Comparison of ENCODE assay signal across 29 cellular contexts in the genomic region with DNA sequence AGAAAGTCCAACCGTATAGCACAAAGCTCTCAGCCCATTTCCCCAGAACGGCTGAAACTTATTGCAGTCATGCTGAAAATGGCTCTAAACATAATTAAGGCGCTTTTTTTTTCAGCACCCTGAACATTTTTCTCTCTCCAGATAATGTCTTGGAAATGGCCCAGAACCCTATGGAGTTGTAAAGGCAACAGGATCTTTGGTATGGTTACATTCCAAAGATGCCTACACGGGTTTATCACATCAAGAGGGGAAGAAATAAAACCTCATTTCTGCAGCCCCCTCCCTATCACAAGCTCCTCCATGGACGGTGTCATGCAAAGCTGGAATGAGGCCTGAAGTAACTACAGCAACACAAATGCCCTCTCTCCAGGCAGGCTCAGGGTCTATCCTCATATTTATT.
DNase-seq lines count a peak whose midpoint lies in the region; ATAC-seq and TF ChIP-seq lines count a peak whose summit lies in the region.
"Had no signal": no experiment of that assay in that cellular context is flagged by ENCODE, and none has a peak within 500 bp of the region (broad histone marks: within the 10 kb centered on the region; RNA-seq: fewer than 3 reads in every experiment).

No MANE protein-coding gene starts in this region.

- no peak overlapping the region for H3K4ac ChIP-seq in IMR-90 (ENCODE audit: low read depth, low read length)

- H3K9me3 ChIP-seq in IMR-90 (ENCODE audit: control insufficient read depth, insufficient read depth, low read length), result no peaks in the 10 kb centered on the region
- H3K9me3 ChIP-seq in CD8-positive, alpha-beta T cell (ENCODE audit: low read length), result no peaks in the 10 kb centered on the region
- H3K9me3 ChIP-seq: adrenal gland had no signal

- no peak overlapping the region for H2BK15ac ChIP-seq in IMR-90 (ENCODE audit: low read depth, low read length)

- no peak overlapping the region for H3K4me2 ChIP-seq in IMR-90 (ENCODE audit: low read depth, low read length)

- peaks cover 4% of the 10 kb centered on the region for H3K9me3 Mint-ChIP-seq in mesothelial cell of epicardium
- H3K9me3 Mint-ChIP-seq in CD8-positive, alpha-beta T cell, result no peaks in the 10 kb centered on the region
- no peaks in the 10 kb centered on the region for H3K9me3 Mint-ChIP-seq in stimulated activated naive CD8-positive, alpha-beta T cell treated with anti-CD3 and anti-CD28 coated beads, Interleukin-15, amount 100 ng/mL, for 72 hours
- H3K9me3 Mint-ChIP-seq: activated CD4-positive, alpha-beta memory T cell treated with anti-CD3 and anti-CD28 coated beads, Interleukin-2, amount 10 ng/mL, durations not matched to agents 7 days and 5 days had no signal

- in situ Hi-C loops in IMR-90 (cut with MboI; ENCODE audit: low sequenced_read_pairs), result no loop called here
- in situ Hi-C loops in astrocyte of the spinal cord (cut with HindIII; ENCODE audit: low sequenced_read_pairs), result no loop called here

- H3K27me3 Mint-ChIP-seq in mesothelial cell of epicardium (ENCODE audit: low read depth), result peaks cover 17% of the 10 kb centered on the region
- peaks cover 6% of the 10 kb centered on the region for H3K27me3 Mint-ChIP-seq in CD8-positive, alpha-beta T cell (ENCODE audit: low read depth)
- H3K27me3 Mint-ChIP-seq in stimulated activated naive CD8-positive, alpha-beta T cell treated with anti-CD3 and anti-CD28 coated beads, Interleukin-15, amount 100 ng/mL, for 72 hours, result peaks cover 8% of the 10 kb centered on the region

- TF ChIP-seq CTCF in AG10803 (conservative IDR thresholded peaks at IDR 0.05; ENCODE audit: low read length) (no peak), IMR-90 (conservative IDR thresholded peaks at IDR 0.05; ENCODE audit: low read depth, low read length) (no peak), astrocyte of the spinal cord (IDR thresholded peaks at IDR 0.05; ENCODE audit: low read depth, low read length) (no peak), mesothelial cell of epicardium (IDR thresholded peaks at IDR 0.05; ENCODE audit: unreplicated experiment) (no peak)
- TF ChIP-seq CTCF in CD8-positive, alpha-beta T cell (IDR thresholded peaks at IDR 0.05), result no peak

- no peak overlapping the region for H2AK5ac ChIP-seq in IMR-90 (ENCODE audit: low read depth, low read length)

- H2AFZ ChIP-seq in IMR-90 (replicated peaks; ENCODE audit: low read length, poor library complexity), result no peak overlapping the region

- H3K56ac ChIP-seq in IMR-90 (ENCODE audit: extremely low read depth, insufficient read depth, low read length), result no peak overlapping the region

- intact Hi-C loops in IMR-90 (cut with micrococcal nuclease), result no loop called here
- intact Hi-C loops in CD8-positive, alpha-beta T cell (cut with DNase I, micrococcal nuclease), result no loop called here

- WGBS in IMR-90 (ENCODE audit: extremely low coverage in 2 of 2, insufficient read length in 1 of 2), 2 experiments, result 50% methylated on average over 1 of the region's 5 CpGs; no CpG with 5 or more reads in 1 of the 2 experiments

- H3K9me1 ChIP-seq in IMR-90 (ENCODE audit: insufficient read depth, low read length), result no peaks in the 10 kb centered on the region

- H3K23ac ChIP-seq in IMR-90 (ENCODE audit: low read depth, low read length), result no peak overlapping the region

- H3K36me3 Mint-ChIP-seq in mesothelial cell of epicardium, result no peaks in the 10 kb centered on the region
- H3K36me3 Mint-ChIP-seq in CD8-positive, alpha-beta T cell, result no peaks in the 10 kb centered on the region

- H3K4me1 Mint-ChIP-seq in mesothelial cell of epicardium, result peaks cover 21% of the 10 kb centered on the region
- no peaks in the 10 kb centered on the region for H3K4me1 Mint-ChIP-seq in CD8-positive, alpha-beta T cell (ENCODE audit: low read depth)
- no peaks in the 10 kb centered on the region for H3K4me1 Mint-ChIP-seq in stimulated activated naive CD8-positive, alpha-beta T cell treated with anti-CD3 and anti-CD28 coated beads, Interleukin-15, amount 100 ng/mL, for 72 hours
- H3K4me1 Mint-ChIP-seq: activated CD4-positive, alpha-beta memory T cell treated with anti-CD3 and anti-CD28 coated beads, Interleukin-2, amount 10 ng/mL, durations not matched to agents 7 days and 5 days had no signal

- no peak overlapping the region for H3K18ac ChIP-seq in IMR-90 (ENCODE audit: low read depth, low read length)

- H3K4me3 Mint-ChIP-seq in mesothelial cell of epicardium, result no peak overlapping the region
- H3K4me3 Mint-ChIP-seq in CD8-positive, alpha-beta T cell, result no peak overlapping the region
- H3K4me3 Mint-ChIP-seq in stimulated activated naive CD8-positive, alpha-beta T cell treated with anti-CD3 and anti-CD28 coated beads, Interleukin-15, amount 100 ng/mL, for 72 hours, result no peak overlapping the region
- H3K4me3 Mint-ChIP-seq: activated CD4-positive, alpha-beta memory T cell treated with anti-CD3 and anti-CD28 coated beads, Interleukin-2, amount 10 ng/mL, durations not matched to agents 7 days and 5 days had no signal

- peak overlapping the region; percentile 89 for H3K27ac Mint-ChIP-seq in mesothelial cell of epicardium
- no peak overlapping the region for H3K27ac Mint-ChIP-seq in CD8-positive, alpha-beta T cell
- H3K27ac Mint-ChIP-seq in stimulated activated naive CD8-positive, alpha-beta T cell treated with anti-CD3 and anti-CD28 coated beads, Interleukin-15, amount 100 ng/mL, for 72 hours, result no peak overlapping the region
- H3K27ac Mint-ChIP-seq: activated CD4-positive, alpha-beta memory T cell treated with anti-CD3 and anti-CD28 coated beads, Interleukin-2, amount 10 ng/mL, durations not matched to agents 7 days and 5 days had no signal

- TF ChIP-seq POLR2A in IMR-90 (IDR thresholded peaks at IDR 0.05; ENCODE audit: low read depth, low read length), result no peak

- no peaks in the 10 kb centered on the region for H3K79me1 ChIP-seq in IMR-90 (ENCODE audit: low read depth in 1 of 2, low read length in 2 of 2)

- TF ChIP-seq RAD21 in IMR-90 (IDR thresholded peaks at IDR 0.05; ENCODE audit: low read length), result no peak

- no peak overlapping the region for H3K9ac ChIP-seq in IMR-90 (ENCODE audit: low read depth, low read length)

- H4K8ac ChIP-seq in IMR-90 (ENCODE audit: low read depth in 2 of 2, low read length in 2 of 2), result no peak overlapping the region

- no peak overlapping the region for H4K91ac ChIP-seq in IMR-90 (ENCODE audit: insufficient read depth, low read depth, low read length)

- H4K5ac ChIP-seq in IMR-90 (ENCODE audit: low read depth, low read length), result no peak overlapping the region

- H2BK120ac ChIP-seq in IMR-90 (ENCODE audit: low read depth, low read length), result no peak overlapping the region

- no peak overlapping the region for H2BK20ac ChIP-seq in IMR-90 (ENCODE audit: low read depth, low read length)

- no peak overlapping the region for H3K14ac ChIP-seq in IMR-90 (replicated peaks; ENCODE audit: low read depth, low read length)

- H2AK9ac ChIP-seq in IMR-90 (replicated peaks; ENCODE audit: low read depth, low read length, poor library complexity), result no peak overlapping the region

- no peak overlapping the region for H3K27ac ChIP-seq in IMR-90 (ENCODE audit: insufficient read depth, low read length)
- H3K27ac ChIP-seq in CD8-positive, alpha-beta T cell (ENCODE audit: low read depth, low read length), result no peak overlapping the region
- H3K27ac ChIP-seq: adrenal gland, C4-2B, foreskin keratinocyte had no signal

- peak; percentile 7 for DNase-seq in AG10803 (ENCODE audit: low read depth)
- peak; percentile 6 for DNase-seq in IMR-90
- peak; percentile 75 for DNase-seq in astrocyte of the spinal cord (ENCODE audit: low read depth, low spot score)
- no peak for DNase-seq in mesothelial cell of epicardium (ENCODE audit: low spot score in 2 of 2, unreplicated experiment in 2 of 2)
- DNase-seq in CD8-positive, alpha-beta T cell, result no peak
- DNase-seq in amygdala (lab: John Stamatoyannopoulos, UW), result no peak
- no peak for DNase-seq in stimulated activated naive CD8-positive, alpha-beta T cell treated with anti-CD3 and anti-CD28 coated beads, Interleukin-15, amount 100 ng/mL, for 72 hours
- DNase-seq: ACHN; activated CD4-positive, alpha-beta memory T cell treated with anti-CD3 and anti-CD28 coated beads, Interleukin-2, amount 10 ng/mL, durations not matched to agents 7 days and 5 days; activated gamma-delta T cell treated with Interleukin-2 at 50 U/mL for 16 hours; effector CD4-positive, alpha-beta T cell; erythroblast; hypothalamus; islet precursor cell; Karpas-422; NCI-H1048; NCI-H187; NCI-H2227 treated with DMSO at 0.1 percent for 48 hours; NCI-H748 treated with DMSO at 0.1 percent for 48 hours; occipital lobe; trophoblast cell had no signal

- no peak overlapping the region for H3K4me3 ChIP-seq in AG10803 (ENCODE audit: low read length)
- no peak overlapping the region for H3K4me3 ChIP-seq in IMR-90 (ENCODE audit: insufficient read depth, low read depth, low read length)
- H3K4me3 ChIP-seq in astrocyte of the spinal cord (ENCODE audit: low read depth, low read length), result no peak overlapping the region
- H3K4me3 ChIP-seq in CD8-positive, alpha-beta T cell (ENCODE audit: low read depth, low read length), result no peak overlapping the region
- H3K4me3 ChIP-seq: adrenal gland, lung had no signal

- no peaks in the 10 kb centered on the region for H4K20me1 ChIP-seq in IMR-90 (ENCODE audit: insufficient read depth, low read length)

- no peaks in the 10 kb centered on the region for H3K4me1 ChIP-seq in IMR-90 (ENCODE audit: control insufficient read depth, insufficient read depth, low read length)
- no peaks in the 10 kb centered on the region for H3K4me1 ChIP-seq in CD8-positive, alpha-beta T cell (ENCODE audit: insufficient read depth, low read length)
- H3K4me1 ChIP-seq: adrenal gland, foreskin keratinocyte had no signal

- H3K36me3 ChIP-seq in IMR-90 (ENCODE audit: control insufficient read depth, insufficient read depth, low read length), result no peaks in the 10 kb centered on the region
- H3K36me3 ChIP-seq in CD8-positive, alpha-beta T cell (ENCODE audit: insufficient read depth, low read length), result no peaks in the 10 kb centered on the region
- H3K36me3 ChIP-seq: adrenal gland had no signal

- CTCF ChIA-PET in IMR-90 (lab: Yijun Ruan, JAX), result no interaction called here
- CTCF ChIA-PET in CD8-positive, alpha-beta T cell (lab: Charles Lee), result no interaction called here

- ATAC-seq in IMR-90 (ENCODE audit: low read depth) (peak; percentile 60; the same call in 1 of the 2 replicates), GM21367 (IDR thresholded peaks at IDR 0.05; ENCODE audit: unreplicated experiment) (no peak)
- no peak for ATAC-seq in CD8-positive, alpha-beta T cell
- no peak for ATAC-seq in stimulated activated naive CD8-positive, alpha-beta T cell treated with anti-CD3 and anti-CD28 coated beads, Interleukin-15, amount 100 ng/mL, for 72 hours
- ATAC-seq: activated CD4-positive, CD25-positive, alpha-beta regulatory T cell treated with anti-CD3 and anti-CD28 coated beads, Interleukin-2, amount 50 U/mL, for 24 hours; foreskin keratinocyte; HCT116; Right ventricle myocardium inferior had no signal

- H2BK5ac ChIP-seq in IMR-90 (ENCODE audit: low read depth, low read length, poor library complexity, severe bottlenecking), result no peak overlapping the region

- BruUV-seq in IMR-90 (replicated peaks; lab: Mats Ljungman, UMichigan), result no TSS peak

- dilution Hi-C loops in IMR-90 (cut with HindIII; ENCODE audit: low sequenced_read_pairs, unreplicated experiment), result no loop called here

- POLR2A ChIA-PET in IMR-90 (lab: Charles Lee; ENCODE audit: unreplicated experiment), result no interaction called here
- POLR2A ChIA-PET in CD8-positive, alpha-beta T cell (lab: Charles Lee), result no interaction called here

- H3K27me3 ChIP-seq in IMR-90 (ENCODE audit: control insufficient read depth, insufficient read depth, low read length), result no peaks in the 10 kb centered on the region; the same call in 1 of the 2 replicates
- no peaks in the 10 kb centered on the region for H3K27me3 ChIP-seq in CD8-positive, alpha-beta T cell (ENCODE audit: insufficient read depth, low read length)
- H3K27me3 ChIP-seq: adrenal gland had no signal

Comparison
In these comparisons a context has a peak if more than half of its experiments do, and no peak if none do; other contexts are left out.
1. DNase-seq: peak in AG10803 (single experiment), IMR-90 (single experiment) and astrocyte of the spinal cord (single experiment); none in mesothelial cell of epicardium (0 of 2), CD8-positive, alpha-beta T cell (0 of 7), amygdala (0 of 56) and stimulated activated naive CD8-positive, alpha-beta T cell treated with anti-CD3 and anti-CD28 coated beads, Interleukin-15, amount 100 ng/mL, for 72 hours (0 of 2).